15 cellular contexts compared by ENCODE assay signal in the genomic region with DNA sequence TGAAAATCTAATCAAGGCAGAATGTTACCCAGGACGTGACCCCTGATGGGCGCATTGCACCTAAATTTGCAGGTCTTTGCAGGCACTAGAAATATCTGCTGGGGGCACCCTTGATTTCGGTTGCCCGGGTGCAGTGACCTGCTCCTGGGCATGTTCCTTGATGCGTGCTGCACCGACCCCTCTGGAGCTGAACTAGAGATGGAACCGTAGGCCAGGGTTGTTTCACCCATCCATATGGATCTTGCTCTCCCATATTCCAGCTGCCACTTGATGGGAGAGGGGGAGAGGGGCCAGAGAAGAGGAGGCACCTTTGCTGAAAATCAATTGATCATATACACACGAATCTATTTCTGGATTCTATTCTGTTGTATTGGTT. TPM values are rescaled to one million over a fixed set of nuclear protein-coding genes. Genes with fewer than 3 reads are reported as not detected.
DNase-seq lines count a peak whose midpoint lies in the region; ATAC-seq and TF ChIP-seq lines count a peak whose summit lies in the region.
"Had no signal": no experiment of that assay in that cellular context is flagged by ENCODE, and none has a peak within 500 bp of the region (broad histone marks: within the 10 kb centered on the region; RNA-seq: fewer than 3 reads in every experiment).

No MANE protein-coding gene starts in this region.

- no peaks in the 10 kb centered on the region for H3K4me1 ChIP-seq in lower lobe of right lung
- H3K4me1 ChIP-seq: BE2C, HAP-1 had no signal

- no peaks in the 10 kb centered on the region for H3K4me1 Mint-ChIP-seq in natural killer cell treated with Interleukin-12 subunit alpha and Interleukin-12 subunit beta and Interleukin-15 and Interleukin-18, amount 100 ng/mL, for 72 hours (ENCODE audit: low read depth in 2 of 2)
- H3K4me1 Mint-ChIP-seq in natural killer cell (no peaks in the 10 kb centered on the region), mesothelial cell of epicardium (no peaks in the 10 kb centered on the region)
- H3K4me1 Mint-ChIP-seq: CD14-positive monocyte had no signal

- intact Hi-C loops in natural killer cell (cut with micrococcal nuclease) (no loop called here), lower lobe of right lung (cut with DNase I) (no loop called here), sciatic nerve (cut with DNase I) (no loop called here)

- no peaks in the 10 kb centered on the region for H3K9me3 ChIP-seq in lower lobe of right lung
- H3K9me3 ChIP-seq: BE2C had no signal

- no peaks in the 10 kb centered on the region for H3K36me3 ChIP-seq in lower lobe of right lung
- H3K36me3 ChIP-seq: BE2C, HAP-1 had no signal

- no peak for ATAC-seq in natural killer cell treated with Interleukin-12 subunit alpha and Interleukin-12 subunit beta and Interleukin-15 and Interleukin-18, amount 100 ng/mL, for 72 hours
- no peak for ATAC-seq in natural killer cell
- no peak for ATAC-seq in lower lobe of right lung
- ATAC-seq in sciatic nerve = no peak
- ATAC-seq: CD8-positive, alpha-beta T cell had no signal

- no peak overlapping the region for H3K27ac ChIP-seq in lower lobe of right lung

- TF ChIP-seq CTCF in natural killer cell (IDR thresholded peaks at IDR 0.05) (no peak), lower lobe of right lung (IDR thresholded peaks at IDR 0.05) (no peak), GM13976 (IDR thresholded peaks at IDR 0.05; ENCODE audit: borderline replicate concordance, control extremely low read depth, extremely low read depth, insufficient read depth, missing control alignments) (no peak), mesothelial cell of epicardium (IDR thresholded peaks at IDR 0.05; ENCODE audit: unreplicated experiment) (no peak)

- H3K9me3 Mint-ChIP-seq in natural killer cell treated with Interleukin-12 subunit alpha and Interleukin-12 subunit beta and Interleukin-15 and Interleukin-18, amount 100 ng/mL, for 72 hours = peaks cover 5% of the 10 kb centered on the region
- peaks cover 0 to 5% of the 10 kb centered on the region in 2 donors for H3K9me3 Mint-ChIP-seq in natural killer cell
- peaks cover 7% of the 10 kb centered on the region for H3K9me3 Mint-ChIP-seq in mesothelial cell of epicardium

- in situ Hi-C loops in GM13976 (cut with MboI; ENCODE audit: low sequenced_read_pairs, unreplicated experiment) = no loop called here

- H3K4me3 Mint-ChIP-seq in natural killer cell treated with Interleukin-12 subunit alpha and Interleukin-12 subunit beta and Interleukin-15 and Interleukin-18, amount 100 ng/mL, for 72 hours = no peak overlapping the region
- H3K4me3 Mint-ChIP-seq in natural killer cell = no peak overlapping the region
- H3K4me3 Mint-ChIP-seq in mesothelial cell of epicardium = no peak overlapping the region
- H3K4me3 Mint-ChIP-seq: CD14-positive monocyte; CD8-positive, alpha-beta T cell had no signal

- H3K4me3 ChIP-seq in lower lobe of right lung = no peak overlapping the region
- H3K4me3 ChIP-seq: HAP-1 had no signal

- no peak overlapping the region for H3K27ac Mint-ChIP-seq in natural killer cell treated with Interleukin-12 subunit alpha and Interleukin-12 subunit beta and Interleukin-15 and Interleukin-18, amount 100 ng/mL, for 72 hours
- H3K27ac Mint-ChIP-seq in natural killer cell = no peak overlapping the region
- no peak overlapping the region for H3K27ac Mint-ChIP-seq in mesothelial cell of epicardium
- H3K27ac Mint-ChIP-seq: CD8-positive, alpha-beta T cell had no signal

- H3K36me3 Mint-ChIP-seq in natural killer cell treated with Interleukin-12 subunit alpha and Interleukin-12 subunit beta and Interleukin-15 and Interleukin-18, amount 100 ng/mL, for 72 hours = peaks cover 6% of the 10 kb centered on the region
- H3K36me3 Mint-ChIP-seq in natural killer cell (peaks cover 7% of the 10 kb centered on the region), mesothelial cell of epicardium (peaks cover 6% of the 10 kb centered on the region)
- H3K36me3 Mint-ChIP-seq: CD14-positive monocyte had no signal

- DNase-seq in natural killer cell treated with Interleukin-12 subunit alpha and Interleukin-12 subunit beta and Interleukin-15 and Interleukin-18, amount 100 ng/mL, for 72 hours (ENCODE audit: low spot score) = peak; percentile 49
- DNase-seq in natural killer cell (no peak), lower lobe of right lung (peak; percentile 7), sciatic nerve (ENCODE audit: low spot score) (peak; percentile 45), GM13976 (ENCODE audit: low spot score) (no peak), AG08395 (ENCODE audit: low spot score) (no peak), mesothelial cell of epicardium (ENCODE audit: low spot score in 2 of 2, unreplicated experiment in 2 of 2) (no peak)
- DNase-seq: BE2C; CD8-positive, alpha-beta T cell; COR-L47; DMS153; DND-41; GDM1 had no signal

- peaks cover 27 to 39% of the 10 kb centered on the region in 2 donors for H3K27me3 Mint-ChIP-seq in natural killer cell treated with Interleukin-12 subunit alpha and Interleukin-12 subunit beta and Interleukin-15 and Interleukin-18, amount 100 ng/mL, for 72 hours
- H3K27me3 Mint-ChIP-seq in natural killer cell (ENCODE audit: low read depth in 2 of 2) = peaks cover 18 to 43% of the 10 kb centered on the region in 2 donors
- no peaks in the 10 kb centered on the region for H3K27me3 Mint-ChIP-seq in mesothelial cell of epicardium (ENCODE audit: low read depth)

- H3K27me3 ChIP-seq in lower lobe of right lung (ENCODE audit: low read depth) = no peaks in the 10 kb centered on the region

RNA-seq across cellular contexts. Expression of a gene that starts 8.4 kb away (rescaled TPM):
- total RNA-seq in natural killer cell treated with Interleukin-12 subunit alpha and Interleukin-12 subunit beta and Interleukin-15 and Interleukin-18, amount 100 ng/mL, for 72 hours = 1 to 10 TPM in 1 of 2 donors, under 1 TPM in 1; 0.31 to 1.3 TPM
- total RNA-seq in natural killer cell (10 to 100 TPM; 12.3 to 22.3 (median 12.7) TPM), lower lobe of right lung (45.1 TPM), sciatic nerve (129 TPM), mesothelial cell of epicardium (302 to 315 TPM (median 305 TPM) in 3 replicates)

Comparison
In these comparisons a context has a peak if more than half of its experiments do, and no peak if none do; other contexts are left out.
1. DNase-seq: peak in natural killer cell treated with Interleukin-12 subunit alpha and Interleukin-12 subunit beta and Interleukin-15 and Interleukin-18, amount 100 ng/mL, for 72 hours (single experiment), lower lobe of right lung (single experiment) and sciatic nerve (single experiment); none in natural killer cell (single experiment), GM13976 (single experiment), AG08395 (single experiment) and mesothelial cell of epicardium (0 of 2).
2. RNA of a gene that starts 8.4 kb away (total RNA-seq): 302 to 315 TPM in mesothelial cell of epicardium, 129 TPM in sciatic nerve (single experiment), 45.1 TPM in lower lobe of right lung (single experiment) and 12.3 to 22.3 TPM in natural killer cell; 0.31 to 1.3 TPM in natural killer cell treated with Interleukin-12 subunit alpha and Interleukin-12 subunit beta and Interleukin-15 and Interleukin-18, amount 100 ng/mL, for 72 hours; every median in the first group is over 4 times any median in the second.